23 cellular contexts compared by ENCODE assay signal in the genomic region with DNA sequence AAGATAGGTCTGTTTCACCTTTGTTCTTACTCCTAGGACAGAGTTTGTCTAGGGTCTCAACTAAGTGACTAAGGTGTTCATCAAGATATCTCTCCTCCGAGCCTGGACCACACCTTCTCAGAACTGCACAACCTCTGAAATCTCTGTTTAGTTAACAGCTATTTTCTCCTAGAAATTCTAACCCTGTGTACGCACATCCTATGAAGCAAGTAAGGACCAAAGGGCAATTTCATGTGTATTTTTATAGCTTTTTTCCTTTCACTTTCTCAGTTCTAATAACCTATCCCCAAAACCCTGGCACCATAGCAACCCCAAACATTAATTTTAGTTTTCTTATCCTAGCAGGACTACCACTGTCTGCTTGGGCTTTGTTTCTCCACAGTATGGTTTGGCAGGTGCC.
"Had no signal": no experiment of that assay in that cellular context is flagged by ENCODE, and none has a peak within 500 bp of the region (broad histone marks: within the 10 kb centered on the region; RNA-seq: fewer than 3 reads in every experiment).

No MANE protein-coding gene starts in this region.

- H3K27ac ChIP-seq: Peyer's patch, SJSA1 had no signal

- H3K27me3 ChIP-seq: Peyer's patch, SJSA1 had no signal

- H3K4me3 Mint-ChIP-seq: activated CD8-positive, alpha-beta T cell treated with anti-CD3 and anti-CD28 coated beads for 36 hours; brain; central memory CD8-positive, alpha-beta T cell; T-helper 1 cell treated with Interleukin-12 subunit alpha and Interleukin-12 subunit beta and Interleukin-4 antibody, amounts not matched to agents 30 μg/mL and 1 μg/mL, for 36 hours had no signal

- H3K9me3 ChIP-seq: Peyer's patch, SJSA1 had no signal

- H3K4me3 ChIP-seq: Peyer's patch, SJSA1 had no signal

- H3K27ac Mint-ChIP-seq: activated CD8-positive, alpha-beta T cell treated with anti-CD3 and anti-CD28 coated beads for 36 hours; brain; T-helper 1 cell treated with Interleukin-12 subunit alpha and Interleukin-12 subunit beta and Interleukin-4 antibody, amounts not matched to agents 30 μg/mL and 1 μg/mL, for 36 hours had no signal

- H3K27me3 Mint-ChIP-seq: activated CD8-positive, alpha-beta T cell treated with anti-CD3 and anti-CD28 coated beads for 36 hours; brain; central memory CD8-positive, alpha-beta T cell had no signal

- H3K36me3 ChIP-seq: Peyer's patch, SJSA1 had no signal

- DNase-seq: activated CD4-positive, alpha-beta T cell treated with anti-CD3 and anti-CD28 coated beads for 4 hours; activated CD8-positive, alpha-beta memory T cell treated with anti-CD3 and anti-CD28 coated beads, Interleukin-2, amount 50 U/mL, for 48 hours; activated CD8-positive, alpha-beta T cell treated with anti-CD3 and anti-CD28 coated beads for 36 hours; activated effector memory CD4-positive, alpha-beta T cell treated with anti-CD3 and anti-CD28 coated beads, Interleukin-2, amount 50 U/mL, for 16 hours; activated naive CD4-positive, alpha-beta T cell treated with Interleukin-2 at 50 U/mL for 16 hours; activated T-cell treated with anti-CD3 and anti-CD28 coated beads, Interleukin-2, amount 50 U/mL, for 1 hour; amygdala; Kasumi-1; KBM-7; NCI-H146; NCI-H187 treated with DMSO at 0.1 percent for 48 hours; NCI-H2081 treated with DMSO at 0.1 percent for 48 hours; NCI-H446; NCI-H524; Peyer's patch; SHP77; SW 1271 had no signal

- H3K4me1 ChIP-seq: Peyer's patch had no signal

- ATAC-seq: activated CD4-positive, CD25-positive, alpha-beta regulatory T cell treated with anti-CD3 and anti-CD28 coated beads, Interleukin-2, amount 50 U/mL, for 24 hours; activated CD8-positive, alpha-beta T cell treated with anti-CD3 and anti-CD28 coated beads for 36 hours; SK-N-SH treated with all-trans-retinoic acid at 6 μM for 48 hours had no signal
